ENCODE assay signal across 1 cellular context in the genomic region with DNA sequence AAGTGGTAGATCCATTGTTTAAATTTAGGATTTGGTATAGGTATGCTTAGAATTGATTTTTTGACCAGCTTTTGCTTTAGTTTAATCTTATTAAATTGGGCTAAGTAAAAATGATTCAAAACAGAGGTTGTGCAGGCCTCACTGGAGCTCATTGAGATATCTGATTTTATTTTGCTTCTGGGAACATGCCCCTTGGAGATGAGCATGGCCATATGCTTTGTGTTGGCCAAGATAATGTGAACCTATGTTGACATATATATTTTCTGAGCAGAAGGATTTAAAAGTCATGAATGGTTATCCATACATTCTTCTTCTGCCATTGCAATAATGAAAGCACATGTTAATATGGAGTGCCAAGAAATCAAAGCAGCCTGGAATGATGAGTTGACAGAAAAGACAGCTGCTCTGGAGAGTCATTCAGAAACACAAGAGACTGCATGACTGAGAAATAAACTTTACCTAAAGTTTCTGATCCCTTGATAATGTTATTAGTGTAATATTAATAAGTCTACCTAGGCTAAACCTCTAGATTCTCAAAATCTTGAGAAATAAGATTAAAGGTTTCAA.
TF ChIP-seq lines count a peak whose summit lies in the region.

No MANE protein-coding gene starts in this region.

TF ChIP-seq in HepG2, 621 proteins besides CTCF, POLR2A, EP300 and RAD21 (continued from another document):
- TF ChIP-seq ZNF251 (CRISPR knock-in tag; IDR thresholded peaks at IDR 0.05): no peak
- TF ChIP-seq MBD4 (IDR thresholded peaks at IDR 0.05; ENCODE audit: borderline replicate concordance, low read length): no peak
- TF ChIP-seq ZNF30 (CRISPR knock-in tag; IDR thresholded peaks at IDR 0.05): no peak
- peak; percentile 28 to 64; a peak in 2 of 4 replicates for TF ChIP-seq MAFK (conservative IDR thresholded peaks at IDR 0.05 in 1 of 2, IDR thresholded peaks at IDR 0.05 in 1 of 2; ENCODE audit: low read length in 2 of 2)
- no peak for TF ChIP-seq CREM (IDR thresholded peaks at IDR 0.05)
- TF ChIP-seq CREM (CRISPR knock-in tag; IDR thresholded peaks at IDR 0.05): no peak
- no peak for TF ChIP-seq ZNF589 (CRISPR knock-in tag; conservative IDR thresholded peaks at IDR 0.05)
- TF ChIP-seq, protein P1, sequence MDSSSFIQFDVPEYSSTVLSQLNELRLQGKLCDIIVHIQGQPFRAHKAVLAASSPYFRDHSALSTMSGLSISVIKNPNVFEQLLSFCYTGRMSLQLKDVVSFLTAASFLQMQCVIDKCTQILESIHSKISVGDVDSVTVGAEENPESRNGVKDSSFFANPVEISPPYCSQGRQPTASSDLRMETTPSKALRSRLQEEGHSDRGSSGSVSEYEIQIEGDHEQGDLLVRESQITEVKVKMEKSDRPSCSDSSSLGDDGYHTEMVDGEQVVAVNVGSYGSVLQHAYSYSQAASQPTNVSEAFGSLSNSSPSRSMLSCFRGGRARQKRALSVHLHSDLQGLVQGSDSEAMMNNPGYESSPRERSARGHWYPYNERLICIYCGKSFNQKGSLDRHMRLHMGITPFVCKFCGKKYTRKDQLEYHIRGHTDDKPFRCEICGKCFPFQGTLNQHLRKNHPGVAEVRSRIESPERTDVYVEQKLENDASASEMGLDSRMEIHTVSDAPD (CRISPR knock-in tag; IDR thresholded peaks at IDR 0.05): no peak
- TF ChIP-seq ZSCAN29 (CRISPR knock-in tag; conservative IDR thresholded peaks at IDR 0.05): no peak
